ENCODE assay signal across 2 cellular contexts in the genomic region with DNA sequence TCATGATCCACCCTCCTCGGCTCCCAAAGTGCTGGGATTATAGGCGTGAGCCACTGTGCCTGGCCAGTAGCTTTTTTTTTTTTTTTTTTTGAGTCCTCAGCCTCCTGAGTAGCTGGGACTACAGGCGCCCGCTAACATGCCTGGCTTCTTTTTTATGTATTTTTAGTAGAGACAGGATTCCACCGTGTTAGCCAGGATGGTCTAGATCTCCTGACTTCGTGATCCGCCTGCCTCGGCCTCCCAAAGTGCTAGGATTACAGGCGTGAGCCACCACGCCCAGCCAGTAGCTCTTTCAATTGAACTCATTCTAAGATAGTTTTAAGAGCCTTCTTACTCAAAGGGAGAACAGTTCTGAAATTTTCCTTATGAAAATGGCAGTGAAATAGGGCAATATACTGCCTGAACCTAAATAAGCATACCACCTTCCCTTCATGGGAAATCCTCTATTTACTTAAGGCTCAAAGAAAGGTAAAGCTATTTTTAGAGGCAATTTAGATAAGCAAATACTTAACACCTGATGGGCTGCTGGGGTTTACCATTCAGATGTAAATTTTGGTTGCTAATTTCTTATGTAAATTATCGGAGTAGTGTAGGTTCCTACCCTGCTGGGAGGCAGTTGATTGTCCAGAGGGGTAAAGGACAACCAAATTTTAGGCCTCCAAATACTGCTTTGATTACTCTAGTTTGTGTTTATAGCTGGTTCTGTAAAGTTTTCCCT.
A peak's percentile ranks its signal among the peaks of the same experiment; 100 is the strongest.
TF ChIP-seq lines count a peak whose summit lies in the region.

No MANE protein-coding gene starts in this region.

TF ChIP-seq in GM23338, 12 proteins besides CTCF, POLR2A, EP300 and RAD21 (continues in another document):
- TF ChIP-seq STAT1 (IDR thresholded peaks at IDR 0.05; ENCODE audit: unreplicated experiment) (no peak), POLR2AphosphoS5 (IDR thresholded peaks at IDR 0.05; ENCODE audit: low read depth) (peak; percentile 45; the same call in 1 of the 2 replicates), ZNF114 (CRISPR knock-in tag; IDR thresholded peaks at IDR 0.05) (no peak), NANOG (IDR thresholded peaks at IDR 0.05; ENCODE audit: borderline replicate concordance) (peak; percentile 97), ZNF331 (CRISPR knock-in tag; IDR thresholded peaks at IDR 0.05; ENCODE audit: low read depth) (no peak)
- TF ChIP-seq, protein P1, sequence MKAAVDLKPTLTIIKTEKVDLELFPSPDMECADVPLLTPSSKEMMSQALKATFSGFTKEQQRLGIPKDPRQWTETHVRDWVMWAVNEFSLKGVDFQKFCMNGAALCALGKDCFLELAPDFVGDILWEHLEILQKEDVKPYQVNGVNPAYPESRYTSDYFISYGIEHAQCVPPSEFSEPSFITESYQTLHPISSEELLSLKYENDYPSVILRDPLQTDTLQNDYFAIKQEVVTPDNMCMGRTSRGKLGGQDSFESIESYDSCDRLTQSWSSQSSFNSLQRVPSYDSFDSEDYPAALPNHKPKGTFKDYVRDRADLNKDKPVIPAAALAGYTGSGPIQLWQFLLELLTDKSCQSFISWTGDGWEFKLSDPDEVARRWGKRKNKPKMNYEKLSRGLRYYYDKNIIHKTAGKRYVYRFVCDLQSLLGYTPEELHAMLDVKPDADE (IDR thresholded peaks at IDR 0.05): no peak
- TF ChIP-seq, protein P2, sequence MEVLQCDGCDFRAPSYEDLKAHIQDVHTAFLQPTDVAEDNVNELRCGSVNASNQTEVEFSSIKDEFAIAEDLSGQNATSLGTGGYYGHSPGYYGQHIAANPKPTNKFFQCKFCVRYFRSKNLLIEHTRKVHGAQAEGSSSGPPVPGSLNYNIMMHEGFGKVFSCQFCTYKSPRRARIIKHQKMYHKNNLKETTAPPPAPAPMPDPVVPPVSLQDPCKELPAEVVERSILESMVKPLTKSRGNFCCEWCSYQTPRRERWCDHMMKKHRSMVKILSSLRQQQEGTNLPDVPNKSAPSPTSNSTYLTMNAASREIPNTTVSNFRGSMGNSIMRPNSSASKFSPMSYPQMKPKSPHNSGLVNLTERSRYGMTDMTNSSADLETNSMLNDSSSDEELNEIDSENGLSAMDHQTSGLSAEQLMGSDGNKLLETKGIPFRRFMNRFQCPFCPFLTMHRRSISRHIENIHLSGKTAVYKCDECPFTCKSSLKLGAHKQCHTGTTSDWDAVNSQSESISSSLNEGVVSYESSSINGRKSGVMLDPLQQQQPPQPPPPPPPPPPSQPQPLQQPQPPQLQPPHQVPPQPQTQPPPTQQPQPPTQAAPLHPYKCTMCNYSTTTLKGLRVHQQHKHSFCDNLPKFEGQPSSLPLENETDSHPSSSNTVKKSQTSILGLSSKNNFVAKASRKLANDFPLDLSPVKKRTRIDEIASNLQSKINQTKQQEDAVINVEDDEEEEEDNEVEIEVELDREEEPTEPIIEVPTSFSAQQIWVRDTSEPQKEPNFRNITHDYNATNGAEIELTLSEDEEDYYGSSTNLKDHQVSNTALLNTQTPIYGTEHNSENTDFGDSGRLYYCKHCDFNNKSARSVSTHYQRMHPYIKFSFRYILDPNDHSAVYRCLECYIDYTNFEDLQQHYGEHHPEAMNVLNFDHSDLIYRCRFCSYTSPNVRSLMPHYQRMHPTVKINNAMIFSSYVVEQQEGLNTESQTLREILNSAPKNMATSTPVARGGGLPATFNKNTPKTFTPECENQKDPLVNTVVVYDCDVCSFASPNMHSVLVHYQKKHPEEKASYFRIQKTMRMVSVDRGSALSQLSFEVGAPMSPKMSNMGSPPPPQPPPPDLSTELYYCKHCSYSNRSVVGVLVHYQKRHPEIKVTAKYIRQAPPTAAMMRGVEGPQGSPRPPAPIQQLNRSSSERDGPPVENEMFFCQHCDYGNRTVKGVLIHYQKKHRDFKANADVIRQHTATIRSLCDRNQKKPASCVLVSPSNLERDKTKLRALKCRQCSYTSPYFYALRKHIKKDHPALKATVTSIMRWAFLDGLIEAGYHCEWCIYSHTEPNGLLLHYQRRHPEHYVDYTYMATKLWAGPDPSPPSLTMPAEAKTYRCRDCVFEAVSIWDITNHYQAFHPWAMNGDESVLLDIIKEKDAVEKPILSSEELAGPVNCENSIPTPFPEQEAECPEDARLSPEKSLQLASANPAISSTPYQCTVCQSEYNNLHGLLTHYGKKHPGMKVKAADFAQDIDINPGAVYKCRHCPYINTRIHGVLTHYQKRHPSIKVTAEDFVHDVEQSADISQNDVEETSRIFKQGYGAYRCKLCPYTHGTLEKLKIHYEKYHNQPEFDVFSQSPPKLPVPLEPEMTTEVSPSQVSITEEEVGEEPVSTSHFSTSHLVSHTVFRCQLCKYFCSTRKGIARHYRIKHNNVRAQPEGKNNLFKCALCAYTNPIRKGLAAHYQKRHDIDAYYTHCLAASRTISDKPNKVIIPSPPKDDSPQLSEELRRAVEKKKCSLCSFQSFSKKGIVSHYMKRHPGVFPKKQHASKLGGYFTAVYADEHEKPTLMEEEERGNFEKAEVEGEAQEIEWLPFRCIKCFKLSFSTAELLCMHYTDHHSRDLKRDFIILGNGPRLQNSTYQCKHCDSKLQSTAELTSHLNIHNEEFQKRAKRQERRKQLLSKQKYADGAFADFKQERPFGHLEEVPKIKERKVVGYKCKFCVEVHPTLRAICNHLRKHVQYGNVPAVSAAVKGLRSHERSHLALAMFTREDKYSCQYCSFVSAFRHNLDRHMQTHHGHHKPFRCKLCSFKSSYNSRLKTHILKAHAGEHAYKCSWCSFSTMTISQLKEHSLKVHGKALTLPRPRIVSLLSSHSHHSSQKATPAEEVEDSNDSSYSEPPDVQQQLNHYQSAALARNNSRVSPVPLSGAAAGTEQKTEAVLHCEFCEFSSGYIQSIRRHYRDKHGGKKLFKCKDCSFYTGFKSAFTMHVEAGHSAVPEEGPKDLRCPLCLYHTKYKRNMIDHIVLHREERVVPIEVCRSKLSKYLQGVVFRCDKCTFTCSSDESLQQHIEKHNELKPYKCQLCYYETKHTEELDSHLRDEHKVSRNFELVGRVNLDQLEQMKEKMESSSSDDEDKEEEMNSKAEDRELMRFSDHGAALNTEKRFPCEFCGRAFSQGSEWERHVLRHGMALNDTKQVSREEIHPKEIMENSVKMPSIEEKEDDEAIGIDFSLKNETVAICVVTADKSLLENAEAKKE (CRISPR knock-in tag; IDR thresholded peaks at IDR 0.05): no peak

TF ChIP-seq in H1, 55 proteins besides CTCF, POLR2A, EP300 and RAD21:
- TF ChIP-seq BCL11A (IDR thresholded peaks at IDR 0.05; ENCODE audit: low read depth in 2 of 2, low read length in 2 of 2) (peak; percentile 83 to 86), POU5F1 (IDR thresholded peaks at IDR 0.05; ENCODE audit: low read depth, low read length) (peak; percentile 94), NANOG (IDR thresholded peaks at IDR 0.05; ENCODE audit: insufficient read depth, low read depth, low read length, poor library complexity, severe bottlenecking) (peak; percentile 97), EGR1 (IDR thresholded peaks at IDR 0.05; ENCODE audit: borderline replicate concordance, low read depth, low read length) (no peak), SP1 (IDR thresholded peaks at IDR 0.05; ENCODE audit: low read depth, low read length) (peak; percentile 90), ZNF274 (IDR thresholded peaks at IDR 0.05; ENCODE audit: borderline replicate concordance, extremely low read depth, low read length) (no peak), TCF12 (IDR thresholded peaks at IDR 0.05; ENCODE audit: low read depth, low read length) (0 out of 2 replicates have a peak, but pooled peaks have one; percentile 79), ASH2L (IDR thresholded peaks at IDR 0.05; ENCODE audit: low read length) (peak; percentile 76), KDM1A (IDR thresholded peaks at IDR 0.05; ENCODE audit: borderline replicate concordance, low read length) (peak; percentile 60; the same call in 1 of the 2 replicates)
- TF ChIP-seq, protein P3, sequence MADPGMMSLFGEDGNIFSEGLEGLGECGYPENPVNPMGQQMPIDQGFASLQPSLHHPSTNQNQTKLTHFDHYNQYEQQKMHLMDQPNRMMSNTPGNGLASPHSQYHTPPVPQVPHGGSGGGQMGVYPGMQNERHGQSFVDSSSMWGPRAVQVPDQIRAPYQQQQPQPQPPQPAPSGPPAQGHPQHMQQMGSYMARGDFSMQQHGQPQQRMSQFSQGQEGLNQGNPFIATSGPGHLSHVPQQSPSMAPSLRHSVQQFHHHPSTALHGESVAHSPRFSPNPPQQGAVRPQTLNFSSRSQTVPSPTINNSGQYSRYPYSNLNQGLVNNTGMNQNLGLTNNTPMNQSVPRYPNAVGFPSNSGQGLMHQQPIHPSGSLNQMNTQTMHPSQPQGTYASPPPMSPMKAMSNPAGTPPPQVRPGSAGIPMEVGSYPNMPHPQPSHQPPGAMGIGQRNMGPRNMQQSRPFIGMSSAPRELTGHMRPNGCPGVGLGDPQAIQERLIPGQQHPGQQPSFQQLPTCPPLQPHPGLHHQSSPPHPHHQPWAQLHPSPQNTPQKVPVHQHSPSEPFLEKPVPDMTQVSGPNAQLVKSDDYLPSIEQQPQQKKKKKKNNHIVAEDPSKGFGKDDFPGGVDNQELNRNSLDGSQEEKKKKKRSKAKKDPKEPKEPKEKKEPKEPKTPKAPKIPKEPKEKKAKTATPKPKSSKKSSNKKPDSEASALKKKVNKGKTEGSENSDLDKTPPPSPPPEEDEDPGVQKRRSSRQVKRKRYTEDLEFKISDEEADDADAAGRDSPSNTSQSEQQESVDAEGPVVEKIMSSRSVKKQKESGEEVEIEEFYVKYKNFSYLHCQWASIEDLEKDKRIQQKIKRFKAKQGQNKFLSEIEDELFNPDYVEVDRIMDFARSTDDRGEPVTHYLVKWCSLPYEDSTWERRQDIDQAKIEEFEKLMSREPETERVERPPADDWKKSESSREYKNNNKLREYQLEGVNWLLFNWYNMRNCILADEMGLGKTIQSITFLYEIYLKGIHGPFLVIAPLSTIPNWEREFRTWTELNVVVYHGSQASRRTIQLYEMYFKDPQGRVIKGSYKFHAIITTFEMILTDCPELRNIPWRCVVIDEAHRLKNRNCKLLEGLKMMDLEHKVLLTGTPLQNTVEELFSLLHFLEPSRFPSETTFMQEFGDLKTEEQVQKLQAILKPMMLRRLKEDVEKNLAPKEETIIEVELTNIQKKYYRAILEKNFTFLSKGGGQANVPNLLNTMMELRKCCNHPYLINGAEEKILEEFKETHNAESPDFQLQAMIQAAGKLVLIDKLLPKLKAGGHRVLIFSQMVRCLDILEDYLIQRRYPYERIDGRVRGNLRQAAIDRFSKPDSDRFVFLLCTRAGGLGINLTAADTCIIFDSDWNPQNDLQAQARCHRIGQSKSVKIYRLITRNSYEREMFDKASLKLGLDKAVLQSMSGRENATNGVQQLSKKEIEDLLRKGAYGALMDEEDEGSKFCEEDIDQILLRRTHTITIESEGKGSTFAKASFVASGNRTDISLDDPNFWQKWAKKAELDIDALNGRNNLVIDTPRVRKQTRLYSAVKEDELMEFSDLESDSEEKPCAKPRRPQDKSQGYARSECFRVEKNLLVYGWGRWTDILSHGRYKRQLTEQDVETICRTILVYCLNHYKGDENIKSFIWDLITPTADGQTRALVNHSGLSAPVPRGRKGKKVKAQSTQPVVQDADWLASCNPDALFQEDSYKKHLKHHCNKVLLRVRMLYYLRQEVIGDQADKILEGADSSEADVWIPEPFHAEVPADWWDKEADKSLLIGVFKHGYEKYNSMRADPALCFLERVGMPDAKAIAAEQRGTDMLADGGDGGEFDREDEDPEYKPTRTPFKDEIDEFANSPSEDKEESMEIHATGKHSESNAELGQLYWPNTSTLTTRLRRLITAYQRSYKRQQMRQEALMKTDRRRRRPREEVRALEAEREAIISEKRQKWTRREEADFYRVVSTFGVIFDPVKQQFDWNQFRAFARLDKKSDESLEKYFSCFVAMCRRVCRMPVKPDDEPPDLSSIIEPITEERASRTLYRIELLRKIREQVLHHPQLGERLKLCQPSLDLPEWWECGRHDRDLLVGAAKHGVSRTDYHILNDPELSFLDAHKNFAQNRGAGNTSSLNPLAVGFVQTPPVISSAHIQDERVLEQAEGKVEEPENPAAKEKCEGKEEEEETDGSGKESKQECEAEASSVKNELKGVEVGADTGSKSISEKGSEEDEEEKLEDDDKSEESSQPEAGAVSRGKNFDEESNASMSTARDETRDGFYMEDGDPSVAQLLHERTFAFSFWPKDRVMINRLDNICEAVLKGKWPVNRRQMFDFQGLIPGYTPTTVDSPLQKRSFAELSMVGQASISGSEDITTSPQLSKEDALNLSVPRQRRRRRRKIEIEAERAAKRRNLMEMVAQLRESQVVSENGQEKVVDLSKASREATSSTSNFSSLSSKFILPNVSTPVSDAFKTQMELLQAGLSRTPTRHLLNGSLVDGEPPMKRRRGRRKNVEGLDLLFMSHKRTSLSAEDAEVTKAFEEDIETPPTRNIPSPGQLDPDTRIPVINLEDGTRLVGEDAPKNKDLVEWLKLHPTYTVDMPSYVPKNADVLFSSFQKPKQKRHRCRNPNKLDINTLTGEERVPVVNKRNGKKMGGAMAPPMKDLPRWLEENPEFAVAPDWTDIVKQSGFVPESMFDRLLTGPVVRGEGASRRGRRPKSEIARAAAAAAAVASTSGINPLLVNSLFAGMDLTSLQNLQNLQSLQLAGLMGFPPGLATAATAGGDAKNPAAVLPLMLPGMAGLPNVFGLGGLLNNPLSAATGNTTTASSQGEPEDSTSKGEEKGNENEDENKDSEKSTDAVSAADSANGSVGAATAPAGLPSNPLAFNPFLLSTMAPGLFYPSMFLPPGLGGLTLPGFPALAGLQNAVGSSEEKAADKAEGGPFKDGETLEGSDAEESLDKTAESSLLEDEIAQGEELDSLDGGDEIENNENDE (IDR thresholded peaks at IDR 0.05; ENCODE audit: insufficient replicate concordance, low read length): peak; percentile 85
- TF ChIP-seq, protein P4, sequence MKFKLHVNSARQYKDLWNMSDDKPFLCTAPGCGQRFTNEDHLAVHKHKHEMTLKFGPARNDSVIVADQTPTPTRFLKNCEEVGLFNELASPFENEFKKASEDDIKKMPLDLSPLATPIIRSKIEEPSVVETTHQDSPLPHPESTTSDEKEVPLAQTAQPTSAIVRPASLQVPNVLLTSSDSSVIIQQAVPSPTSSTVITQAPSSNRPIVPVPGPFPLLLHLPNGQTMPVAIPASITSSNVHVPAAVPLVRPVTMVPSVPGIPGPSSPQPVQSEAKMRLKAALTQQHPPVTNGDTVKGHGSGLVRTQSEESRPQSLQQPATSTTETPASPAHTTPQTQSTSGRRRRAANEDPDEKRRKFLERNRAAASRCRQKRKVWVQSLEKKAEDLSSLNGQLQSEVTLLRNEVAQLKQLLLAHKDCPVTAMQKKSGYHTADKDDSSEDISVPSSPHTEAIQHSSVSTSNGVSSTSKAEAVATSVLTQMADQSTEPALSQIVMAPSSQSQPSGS (IDR thresholded peaks at IDR 0.05; ENCODE audit: low read length): no peak
- TF ChIP-seq, protein P5, sequence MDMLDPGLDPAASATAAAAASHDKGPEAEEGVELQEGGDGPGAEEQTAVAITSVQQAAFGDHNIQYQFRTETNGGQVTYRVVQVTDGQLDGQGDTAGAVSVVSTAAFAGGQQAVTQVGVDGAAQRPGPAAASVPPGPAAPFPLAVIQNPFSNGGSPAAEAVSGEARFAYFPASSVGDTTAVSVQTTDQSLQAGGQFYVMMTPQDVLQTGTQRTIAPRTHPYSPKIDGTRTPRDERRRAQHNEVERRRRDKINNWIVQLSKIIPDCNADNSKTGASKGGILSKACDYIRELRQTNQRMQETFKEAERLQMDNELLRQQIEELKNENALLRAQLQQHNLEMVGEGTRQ (IDR thresholded peaks at IDR 0.05; ENCODE audit: low read length): no peak
